8 cellular contexts compared by ENCODE assay signal in the genomic region with DNA sequence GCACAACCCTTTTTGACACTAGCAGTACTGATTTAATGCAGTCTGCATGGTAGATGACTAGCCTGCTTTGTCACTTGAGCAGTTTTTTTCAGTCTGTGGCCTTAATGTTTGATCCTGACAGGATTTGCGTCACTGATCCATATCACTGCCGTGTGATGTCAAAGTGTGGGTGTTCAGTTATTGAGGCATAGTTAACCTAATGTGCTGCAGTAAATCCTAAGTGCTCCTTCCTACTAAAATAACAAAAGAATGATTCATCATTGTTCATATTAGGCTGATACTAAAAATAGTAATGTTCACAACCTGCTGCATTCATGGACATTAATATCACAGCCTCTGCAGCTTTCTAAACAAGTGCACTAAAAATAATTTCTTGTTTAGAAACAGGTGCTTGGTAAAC.
A peak's percentile ranks its signal among the peaks of the same experiment; 100 is the strongest.
DNase-seq lines count a peak whose midpoint lies in the region; ATAC-seq and TF ChIP-seq lines count a peak whose summit lies in the region.

No MANE protein-coding gene starts in this region.

- H3K27ac ChIP-seq in caudate nucleus (ENCODE audit: low read depth, low read length) (peak overlapping the region; percentile 61), right lobe of liver (peak overlapping the region; percentile 7 to 88 (median 69))

- no peak overlapping the region for H3K27ac Mint-ChIP-seq in stimulated activated naive CD8-positive, alpha-beta T cell treated with anti-CD3 and anti-CD28 coated beads, Interleukin-15, amount 100 ng/mL, for 72 hours

- no peaks in the 10 kb centered on the region for H3K9me3 ChIP-seq in right lobe of liver

- no peaks in the 10 kb centered on the region for H3K27me3 ChIP-seq in right lobe of liver

- no peak for DNase-seq in stimulated activated naive CD8-positive, alpha-beta T cell treated with anti-CD3 and anti-CD28 coated beads, Interleukin-15, Interleukin-2, amounts not matched to agents 100 U/mL and 50 U/mL, for 24 hours
- no peak for DNase-seq in stimulated activated naive CD8-positive, alpha-beta T cell treated with anti-CD3 and anti-CD28 coated beads, Interleukin-15, amount 100 ng/mL, for 72 hours
- DNase-seq in caudate nucleus (lab: John Stamatoyannopoulos, UW) (peak in 17 of 61 donors; percentile 1 to 80 (median 13)), right lobe of liver (no peak), DMS79 (lab: John Stamatoyannopoulos, UW) (no peak), NCI-H446 (lab: John Stamatoyannopoulos, UW) (no peak), SK-N-DZ (ENCODE audit: low spot score) (no peak)
- DNase-seq in effector CD4-positive, alpha-beta T cell: no peak

- H3K4me1 ChIP-seq in right lobe of liver: peaks cover 0 to 50% (median 17%) of the 10 kb centered on the region in 4 donors

- peak overlapping the region in 2 of 3 donors; percentile 1 to 10 for H3K4me3 ChIP-seq in right lobe of liver

- H3K4me1 Mint-ChIP-seq in stimulated activated naive CD8-positive, alpha-beta T cell treated with anti-CD3 and anti-CD28 coated beads, Interleukin-15, amount 100 ng/mL, for 72 hours: peaks cover 13% of the 10 kb centered on the region

- ATAC-seq in stimulated activated naive CD8-positive, alpha-beta T cell treated with anti-CD3 and anti-CD28 coated beads, Interleukin-15, Interleukin-2, amounts not matched to agents 100 U/mL and 50 U/mL, for 24 hours: peak; percentile 55
- ATAC-seq in stimulated activated naive CD8-positive, alpha-beta T cell treated with anti-CD3 and anti-CD28 coated beads, Interleukin-15, amount 100 ng/mL, for 72 hours: no peak
- peak; percentile 4 to 62 (median 58) for ATAC-seq in right lobe of liver

- no peak for TF ChIP-seq CTCF in right lobe of liver (IDR thresholded peaks at IDR 0.05)

- no peaks in the 10 kb centered on the region for H3K36me3 ChIP-seq in right lobe of liver

- intact Hi-C loops in right lobe of liver (cut with DNase I): no loop called here

- H3K27me3 Mint-ChIP-seq in stimulated activated naive CD8-positive, alpha-beta T cell treated with anti-CD3 and anti-CD28 coated beads, Interleukin-15, amount 100 ng/mL, for 72 hours: no peaks in the 10 kb centered on the region

- H3K9me3 Mint-ChIP-seq in stimulated activated naive CD8-positive, alpha-beta T cell treated with anti-CD3 and anti-CD28 coated beads, Interleukin-15, amount 100 ng/mL, for 72 hours: no peaks in the 10 kb centered on the region

- WGBS in right lobe of liver (ENCODE audit: insufficient coverage, low coverage, low lambda C conversion rate, missing lambda C conversion rate): 13% methylated on average over 2 of the region's 2 CpGs

- H3K4me3 Mint-ChIP-seq in stimulated activated naive CD8-positive, alpha-beta T cell treated with anti-CD3 and anti-CD28 coated beads, Interleukin-15, amount 100 ng/mL, for 72 hours: no peak overlapping the region

- TF ChIP-seq POLR2A in right lobe of liver (IDR thresholded peaks at IDR 0.05): peak; percentile 36
